29 cellular contexts compared by ENCODE assay signal in the genomic region with DNA sequence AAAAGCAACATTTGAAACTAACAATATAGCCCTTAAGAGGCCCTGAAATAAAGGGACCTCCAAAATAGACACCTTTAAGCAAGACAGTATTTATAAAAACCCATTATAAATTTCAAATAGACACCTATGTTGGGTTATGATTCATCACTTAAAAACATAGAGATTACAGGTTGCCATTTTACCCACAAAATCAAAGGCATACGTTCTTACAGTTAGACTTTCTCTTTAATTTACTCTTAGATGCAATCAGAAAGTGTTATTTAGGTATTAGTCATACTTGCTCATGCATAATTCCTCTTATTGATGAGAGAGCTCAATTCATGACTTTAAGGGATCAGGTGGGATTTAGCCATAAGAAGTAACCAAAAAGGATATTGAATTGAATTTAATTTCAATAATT.
DNase-seq lines count a peak whose midpoint lies in the region; ATAC-seq and TF ChIP-seq lines count a peak whose summit lies in the region.
"Had no signal": no experiment of that assay in that cellular context is flagged by ENCODE, and none has a peak within 500 bp of the region (broad histone marks: within the 10 kb centered on the region; RNA-seq: fewer than 3 reads in every experiment).

No MANE protein-coding gene starts in this region.

- no peaks in the 10 kb centered on the region for H3K27me3 Mint-ChIP-seq in activated T-cell treated with anti-CD3 and anti-CD28 coated beads, Interleukin-2, amount 50 U/mL, for 24 hours

- TF ChIP-seq CTCF in GM12865 (IDR thresholded peaks at IDR 0.05; ENCODE audit: insufficient read depth, low read depth, low read length, missing control alignments): no peak

- peaks cover 4% of the 10 kb centered on the region for H3K4me1 Mint-ChIP-seq in activated T-cell treated with anti-CD3 and anti-CD28 coated beads, Interleukin-2, amount 50 U/mL, for 24 hours (ENCODE audit: low read depth)
- H3K4me1 Mint-ChIP-seq: CD14-positive monocyte had no signal

- peak; percentile 80 for ATAC-seq in GM18868 (IDR thresholded peaks at IDR 0.05; ENCODE audit: unreplicated experiment)
- ATAC-seq in HG02884 (IDR thresholded peaks at IDR 0.05; ENCODE audit: unreplicated experiment): peak; percentile 63
- peak; percentile 66 for ATAC-seq in HG03575 (IDR thresholded peaks at IDR 0.05; ENCODE audit: extremely low read depth, insufficient number of reproducible peaks, low FRiP score, unreplicated experiment)
- ATAC-seq: left lung; natural killer cell treated with Interleukin-12 subunit alpha and Interleukin-12 subunit beta and Interleukin-15 and Interleukin-18, amount 100 ng/mL, for 72 hours; right lobe of liver had no signal

- H3K27ac Mint-ChIP-seq in activated T-cell treated with anti-CD3 and anti-CD28 coated beads, Interleukin-2, amount 50 U/mL, for 24 hours: no peak overlapping the region
- H3K27ac Mint-ChIP-seq: CD14-positive monocyte; natural killer cell treated with Interleukin-12 subunit alpha and Interleukin-12 subunit beta and Interleukin-15 and Interleukin-18, amount 100 ng/mL, for 72 hours had no signal

- H3K4me3 ChIP-seq in GM12865 (ENCODE audit: low read depth, low read length): no peak overlapping the region
- H3K4me3 ChIP-seq: breast epithelium, colonic mucosa, left lung, right lobe of liver, suprapubic skin, vagina had no signal

- H3K36me3 Mint-ChIP-seq in activated T-cell treated with anti-CD3 and anti-CD28 coated beads, Interleukin-2, amount 50 U/mL, for 24 hours (ENCODE audit: low read depth): no peaks in the 10 kb centered on the region
- H3K36me3 Mint-ChIP-seq: CD14-positive monocyte; natural killer cell treated with Interleukin-12 subunit alpha and Interleukin-12 subunit beta and Interleukin-15 and Interleukin-18, amount 100 ng/mL, for 72 hours had no signal

- DNase-seq in GM12865 (ENCODE audit: low read depth) (peak; percentile 21), Kasumi-1 (lab: John Stamatoyannopoulos, UW) (no peak), T-helper 1 cell (no peak)
- DNase-seq in activated T-cell treated with anti-CD3 and anti-CD28 coated beads, Interleukin-2, amount 50 U/mL, for 24 hours: no peak
- no peak for DNase-seq in effector CD8-positive, alpha-beta T cell (lab: John Stamatoyannopoulos, UW)
- DNase-seq: ACHN; activated CD4-positive, alpha-beta T cell treated with anti-CD3 and anti-CD28 coated beads for 4 hours; activated gamma-delta T cell treated with Interleukin-2 at 50 U/mL for 16 hours; colonic mucosa; DMS153; GDM1; KG1; left lung; midbrain; MV-4-11; NCI-H1930; NCI-H226; NCI-H82; OCI-M1; right lobe of liver; SHP77 had no signal

- no peak overlapping the region for H3K4me3 Mint-ChIP-seq in activated T-cell treated with anti-CD3 and anti-CD28 coated beads, Interleukin-2, amount 50 U/mL, for 24 hours
- H3K4me3 Mint-ChIP-seq: CD14-positive monocyte; natural killer cell treated with Interleukin-12 subunit alpha and Interleukin-12 subunit beta and Interleukin-15 and Interleukin-18, amount 100 ng/mL, for 72 hours had no signal

- H3K9me3 Mint-ChIP-seq in activated T-cell treated with anti-CD3 and anti-CD28 coated beads, Interleukin-2, amount 50 U/mL, for 24 hours: no peaks in the 10 kb centered on the region
- H3K9me3 Mint-ChIP-seq: natural killer cell treated with Interleukin-12 subunit alpha and Interleukin-12 subunit beta and Interleukin-15 and Interleukin-18, amount 100 ng/mL, for 72 hours had no signal
